In genomic region chr11:120273432-120273831, GRCh38 we compare ENCODE assay signal across 1 cellular context.
TF ChIP-seq lines count a peak whose summit lies in the region.

No MANE protein-coding gene starts in this region.

TF ChIP-seq in HEK293, 187 proteins besides CTCF, POLR2A, EP300 and RAD21 (continued from another document):
- no peak for TF ChIP-seq ZNF792 (tag by site-specific recombination; IDR thresholded peaks at IDR 0.05)
- peak; percentile 58; the same call in 1 of the 2 replicates for TF ChIP-seq EGR2 (tag by site-specific recombination; IDR thresholded peaks at IDR 0.05; ENCODE audit: low read depth)
- no peak for TF ChIP-seq ZNF561 (tag by site-specific recombination; IDR thresholded peaks at IDR 0.05; ENCODE audit: borderline replicate concordance)
